In genomic region chr2:149080964-149081363, GRCh38 we compare ENCODE assay signal across 14 cellular contexts. TPM values are rescaled to one million over a fixed set of nuclear protein-coding genes. Genes with fewer than 3 reads are reported as not detected.
DNase-seq lines count a peak whose midpoint lies in the region; ATAC-seq and TF ChIP-seq lines count a peak whose summit lies in the region.
"Had no signal": no experiment of that assay in that cellular context is flagged by ENCODE, and none has a peak within 500 bp of the region (broad histone marks: within the 10 kb centered on the region; RNA-seq: fewer than 3 reads in every experiment).

No MANE protein-coding gene starts in this region.

- H3K4me3 ChIP-seq in SK-N-MC: no peak overlapping the region
- no peak overlapping the region for H3K4me3 ChIP-seq in neural progenitor cell
- no peak overlapping the region for H3K4me3 ChIP-seq in right cardiac atrium (ENCODE audit: low read length)

- H3K36me3 ChIP-seq in SK-N-MC (ENCODE audit: insufficient read depth, low read length) (no peaks in the 10 kb centered on the region), neural progenitor cell (no peaks in the 10 kb centered on the region)

- H3K4me1 ChIP-seq in neural progenitor cell (peaks cover 52% of the 10 kb centered on the region), right cardiac atrium (ENCODE audit: control insufficient read depth, insufficient read depth, low read length) (no peaks in the 10 kb centered on the region)

- H2AFZ ChIP-seq in neural progenitor cell (replicated peaks): no peak overlapping the region

- no peaks in the 10 kb centered on the region for H3K36me3 Mint-ChIP-seq in neural progenitor cell
- H3K36me3 Mint-ChIP-seq: activated CD8-positive, alpha-beta memory T cell treated with anti-CD3 and anti-CD28 coated beads, Interleukin-2, amount 10 ng/mL, durations not matched to agents 7 days and 5 days; stimulated activated naive B cell treated with anti-CD40 and anti-IgM and Interleukin-4, amounts not matched to agents 10 μg/mL and 1 μg/mL and 100 μg/mL, for 72 hours had no signal

- H3K27me3 Mint-ChIP-seq in neural progenitor cell (ENCODE audit: insufficient read depth, low read depth): no peaks in the 10 kb centered on the region

- H3K4me2 ChIP-seq in neural progenitor cell: no peak overlapping the region

- H3K4me1 Mint-ChIP-seq in neural progenitor cell: peaks cover 56% of the 10 kb centered on the region
- H3K4me1 Mint-ChIP-seq: activated CD8-positive, alpha-beta memory T cell treated with anti-CD3 and anti-CD28 coated beads, Interleukin-2, amount 10 ng/mL, durations not matched to agents 7 days and 5 days; stimulated activated naive B cell treated with anti-CD40 and anti-IgM and Interleukin-4, amounts not matched to agents 10 μg/mL and 1 μg/mL and 100 μg/mL, for 72 hours had no signal

- no peaks in the 10 kb centered on the region for H3K9me3 Mint-ChIP-seq in neural progenitor cell
- H3K9me3 Mint-ChIP-seq: stimulated activated naive B cell treated with anti-CD40 and anti-IgM and Interleukin-4, amounts not matched to agents 10 μg/mL and 1 μg/mL and 100 μg/mL, for 72 hours had no signal

- peak overlapping the region; percentile 9; the same call in 1 of the 2 replicates for H3K27ac ChIP-seq in SK-N-MC
- H3K27ac ChIP-seq in neural progenitor cell: peak overlapping the region; percentile 44
- no peak overlapping the region for H3K27ac ChIP-seq in right cardiac atrium (ENCODE audit: low read length)

- DNase-seq in NCI-H345 (lab: John Stamatoyannopoulos, UW) (peak; percentile 62), NCI-H345 treated with DMSO at 0.1 percent for 48 hours (lab: John Stamatoyannopoulos, UW; ENCODE audit: unreplicated experiment) (no peak), NCI-H1436 treated with DMSO at 0.1 percent for 48 hours (lab: John Stamatoyannopoulos, UW) (peak; percentile 58), SK-N-MC (ENCODE audit: low read depth, low spot score) (no peak), neural progenitor cell (ENCODE audit: low spot score) (peak; percentile 54), Right ventricle myocardium superior (no peak), HEK293T (ENCODE audit: extremely low spot score) (no peak), right cardiac atrium (no peak)
- DNase-seq: activated CD8-positive, alpha-beta memory T cell treated with anti-CD3 and anti-CD28 coated beads, Interleukin-2, amount 10 ng/mL, durations not matched to agents 7 days and 5 days; activated naive CD4-positive, alpha-beta T cell; dermis blood vessel endothelial cell; nucleus accumbens; stimulated activated naive B cell treated with anti-CD40 and anti-IgM and Interleukin-4, amounts not matched to agents 10 μg/mL and 1 μg/mL and 100 μg/mL, for 72 hours had no signal

- no peak for ATAC-seq in Right ventricle myocardium superior (ENCODE audit: poor library complexity)
- ATAC-seq in right cardiac atrium: no peak
- ATAC-seq: activated CD8-positive, alpha-beta memory T cell treated with anti-CD3 and anti-CD28 coated beads, Interleukin-2, amount 10 ng/mL, durations not matched to agents 7 days and 5 days; stimulated activated naive B cell treated with anti-CD40 and anti-IgM and Interleukin-4, amounts not matched to agents 10 μg/mL and 1 μg/mL and 100 μg/mL, for 72 hours had no signal

- H3K79me2 ChIP-seq in neural progenitor cell (ENCODE audit: low read depth): no peaks in the 10 kb centered on the region

- no peak overlapping the region for H3K27ac Mint-ChIP-seq in neural progenitor cell
- H3K27ac Mint-ChIP-seq: activated CD8-positive, alpha-beta memory T cell treated with anti-CD3 and anti-CD28 coated beads, Interleukin-2, amount 10 ng/mL, durations not matched to agents 7 days and 5 days; stimulated activated naive B cell treated with anti-CD40 and anti-IgM and Interleukin-4, amounts not matched to agents 10 μg/mL and 1 μg/mL and 100 μg/mL, for 72 hours had no signal

- peaks cover 21% of the 10 kb centered on the region for H3F3A ChIP-seq in neural progenitor cell (ENCODE audit: low read depth)

- no peaks in the 10 kb centered on the region for H3K9me3 ChIP-seq in SK-N-MC (ENCODE audit: low read depth, low read length)
- H3K9me3 ChIP-seq in neural progenitor cell (ENCODE audit: low read depth): no peaks in the 10 kb centered on the region
- H3K9me3 ChIP-seq in right cardiac atrium (ENCODE audit: control insufficient read depth, low read length): no peaks in the 10 kb centered on the region

- no peak overlapping the region for H3K9ac ChIP-seq in SK-N-MC (ENCODE audit: insufficient read length)
- H3K9ac ChIP-seq in neural progenitor cell: no peak overlapping the region

- CTCF ChIA-PET in HEK293T (lab: Yijun Ruan, JAX): no interaction called here

- H3K4me3 Mint-ChIP-seq in neural progenitor cell: no peak overlapping the region
- H3K4me3 Mint-ChIP-seq: activated CD8-positive, alpha-beta memory T cell treated with anti-CD3 and anti-CD28 coated beads, Interleukin-2, amount 10 ng/mL, durations not matched to agents 7 days and 5 days; stimulated activated naive B cell treated with anti-CD40 and anti-IgM and Interleukin-4, amounts not matched to agents 10 μg/mL and 1 μg/mL and 100 μg/mL, for 72 hours had no signal

- intact Hi-C loops in Right ventricle myocardium superior (cut with DNase I) (no loop called here), right cardiac atrium (cut with DNase I) (no loop called here)

- POLR2A ChIA-PET in HEK293T (lab: Yijun Ruan, JAX): no interaction called here

- 74% methylated on average over 1 of the region's 1 CpG for WGBS in right cardiac atrium

- no peak for TF ChIP-seq CTCF in neural progenitor cell (IDR thresholded peaks at IDR 0.05)

- H3K27me3 ChIP-seq in neural progenitor cell (no peaks in the 10 kb centered on the region), right cardiac atrium (ENCODE audit: control insufficient read depth, insufficient read depth) (no peaks in the 10 kb centered on the region)

- no peaks in the 10 kb centered on the region for H4K20me1 ChIP-seq in neural progenitor cell (ENCODE audit: low read depth)

TF ChIP-seq in HEK293T, 16 proteins besides CTCF, POLR2A, EP300 and RAD21:
- TF ChIP-seq FOXA1 (IDR thresholded peaks at IDR 0.05): no peak
- no peak for TF ChIP-seq FOXK2 (IDR thresholded peaks at IDR 0.05)
- TF ChIP-seq NFRKB (IDR thresholded peaks at IDR 0.05): no peak
- TF ChIP-seq SP1 (IDR thresholded peaks at IDR 0.05): no peak
- TF ChIP-seq PKNOX1 (IDR thresholded peaks at IDR 0.05): no peak
- TF ChIP-seq L3MBTL2 (conservative IDR thresholded peaks at IDR 0.05): no peak
- no peak for TF ChIP-seq TARDBP (IDR thresholded peaks at IDR 0.05)
- TF ChIP-seq ELF4 (IDR thresholded peaks at IDR 0.05): no peak
- no peak for TF ChIP-seq LEF1 (IDR thresholded peaks at IDR 0.05; ENCODE audit: borderline replicate concordance)
- TF ChIP-seq ZNF384 (IDR thresholded peaks at IDR 0.05): no peak
- TF ChIP-seq CTBP1 (IDR thresholded peaks at IDR 0.05; ENCODE audit: borderline replicate concordance): no peak
- TF ChIP-seq FOXM1 (IDR thresholded peaks at IDR 0.05; ENCODE audit: borderline replicate concordance): no peak
- no peak for TF ChIP-seq HDGF (IDR thresholded peaks at IDR 0.05; ENCODE audit: borderline replicate concordance)
- no peak for TF ChIP-seq ARNT (IDR thresholded peaks at IDR 0.05)
- no peak for TF ChIP-seq SUZ12 (IDR thresholded peaks at IDR 0.05)
- TF ChIP-seq BHLHE40 (IDR thresholded peaks at IDR 0.05; ENCODE audit: borderline replicate concordance): no peak

RNA-seq across cellular contexts. Expression of gene LYPD6B, which starts 42.5 kb away (rescaled TPM):
- total RNA-seq in neural progenitor cell (ENCODE audit: low replicate concordance) (0.34 TPM in 1 of 2 replicates, not detected in the other), Right ventricle myocardium superior (not detected), right cardiac atrium (not detected)
- polyA plus RNA-seq in right cardiac atrium: not detected
- total RNA-seq: activated CD8-positive, alpha-beta memory T cell treated with anti-CD3 and anti-CD28 coated beads, Interleukin-2, amount 10 ng/mL, durations not matched to agents 7 days and 5 days; dermis blood vessel endothelial cell; lung microvascular endothelial cell had no signal

Comparison
In these comparisons a context has a peak if more than half of its experiments do, and no peak if none do; other contexts are left out.
1. DNase-seq: peak in NCI-H345 (single experiment), NCI-H1436 treated with DMSO at 0.1 percent for 48 hours (single experiment) and neural progenitor cell (single experiment); none in NCI-H345 treated with DMSO at 0.1 percent for 48 hours (single experiment), SK-N-MC (single experiment), Right ventricle myocardium superior (single experiment), HEK293T (single experiment) and right cardiac atrium (0 of 3).